Comparison of ENCODE assay signal across 28 cellular contexts in the genomic region with DNA sequence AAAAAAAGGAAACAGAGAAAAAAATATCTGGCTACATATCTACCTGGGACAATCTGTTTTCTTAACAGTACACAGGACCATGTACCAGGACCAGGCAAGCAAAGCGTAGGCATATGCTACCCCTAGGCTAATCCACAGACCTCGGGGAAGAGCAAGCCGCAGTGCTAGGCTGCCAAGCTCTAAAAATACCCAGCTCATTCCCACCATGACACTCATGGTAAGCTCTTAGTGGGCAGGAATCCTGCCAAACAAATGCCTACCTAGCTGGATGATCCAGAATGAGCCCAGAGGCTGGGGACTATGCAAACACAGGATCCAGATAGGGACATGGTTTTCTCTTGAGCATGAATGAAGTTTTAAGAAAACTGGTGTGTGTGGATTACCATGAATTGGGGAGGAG.
DNase-seq lines count a peak whose midpoint lies in the region; ATAC-seq and FAIRE-seq lines count a peak whose summit lies in the region.
"Had no signal": no experiment of that assay in that cellular context is flagged by ENCODE, and none has a peak within 500 bp of the region (broad histone marks: within the 10 kb centered on the region; RNA-seq: fewer than 3 reads in every experiment).

No MANE protein-coding gene starts in this region.

- intact Hi-C loops in left cardiac atrium (cut with DNase I), result no loop called here

- no peak for FAIRE-seq in HTR-8/SVneo (lab: Jason Lieb, UNC)
- FAIRE-seq: GM12891 had no signal

- H3K27ac ChIP-seq in temporal lobe (ENCODE audit: low read depth, low read length), result peak overlapping the region; percentile 50
- H3K27ac ChIP-seq: 22Rv1, BLaER1, KMS-11 had no signal

- peak; percentile 73 to 90 for ATAC-seq in left cardiac atrium
- ATAC-seq in GM21367 (IDR thresholded peaks at IDR 0.05; ENCODE audit: unreplicated experiment), result no peak
- ATAC-seq: GM23338 had no signal

- DNase-seq in NCI-H82 (lab: John Stamatoyannopoulos, UW) (peak; percentile 26), NCI-H82 treated with DMSO at 0.1 percent for 48 hours (lab: John Stamatoyannopoulos, UW; ENCODE audit: unreplicated experiment) (no peak), cerebellar nuclear complex (lab: John Stamatoyannopoulos, UW) (peak; percentile 95 to 98), left cardiac atrium (no peak), HTR-8/SVneo (ENCODE audit: insufficient read length, low spot score) (no peak), NCI-H2227 (lab: John Stamatoyannopoulos, UW; ENCODE audit: unreplicated experiment) (no peak)
- DNase-seq: ACHN; CD4-positive, alpha-beta T cell; COR-L47; DMS 273 treated with DMSO at 0.1 percent for 48 hours; DMS79 treated with DMSO at 0.1 percent for 48 hours; HCEC 1CT; IMR-90; NCI-H1105; NCI-H146; NCI-H2029 treated with DMSO at 0.1 percent for 48 hours; NCI-H345; NCI-H524 treated with DMSO at 0.1 percent for 48 hours; OCI-M1; SIG-M5; SK-N-SH had no signal

Comparison
In these comparisons a context has a peak if more than half of its experiments do, and no peak if none do; other contexts are left out.
1. DNase-seq: peak in NCI-H82 (single experiment) and cerebellar nuclear complex (2 of 2); none in NCI-H82 treated with DMSO at 0.1 percent for 48 hours (single experiment), left cardiac atrium (single experiment), HTR-8/SVneo (single experiment) and NCI-H2227 (single experiment).